Comparison of ENCODE assay signal across 1 cellular context in genomic region chr17:47305302-47305923, GRCh38.
TF ChIP-seq lines count a peak whose summit lies in the region.

No MANE protein-coding gene starts in this region.

TF ChIP-seq in K562, 482 proteins besides CTCF, POLR2A, EP300 and RAD21:
- peak; percentile 88 for TF ChIP-seq ZBTB1 (CRISPR knock-in tag; IDR thresholded peaks at IDR 0.05; ENCODE audit: borderline replicate concordance, low read depth)
- no peak for TF ChIP-seq RBM34 (IDR thresholded peaks at IDR 0.05; ENCODE audit: borderline replicate concordance, insufficient read depth, low read length)
- TF ChIP-seq, protein P1, sequence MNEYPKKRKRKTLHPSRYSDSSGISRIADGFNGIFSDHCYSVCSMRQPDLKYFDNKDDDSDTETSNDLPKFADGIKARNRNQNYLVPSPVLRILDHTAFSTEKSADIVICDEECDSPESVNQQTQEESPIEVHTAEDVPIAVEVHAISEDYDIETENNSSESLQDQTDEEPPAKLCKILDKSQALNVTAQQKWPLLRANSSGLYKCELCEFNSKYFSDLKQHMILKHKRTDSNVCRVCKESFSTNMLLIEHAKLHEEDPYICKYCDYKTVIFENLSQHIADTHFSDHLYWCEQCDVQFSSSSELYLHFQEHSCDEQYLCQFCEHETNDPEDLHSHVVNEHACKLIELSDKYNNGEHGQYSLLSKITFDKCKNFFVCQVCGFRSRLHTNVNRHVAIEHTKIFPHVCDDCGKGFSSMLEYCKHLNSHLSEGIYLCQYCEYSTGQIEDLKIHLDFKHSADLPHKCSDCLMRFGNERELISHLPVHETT (CRISPR knock-in tag; conservative IDR thresholded peaks at IDR 0.05 in 1 of 2, IDR thresholded peaks at IDR 0.05 in 1 of 2): no peak
- TF ChIP-seq ZBTB40 (IDR thresholded peaks at IDR 0.05): no peak
- no peak for TF ChIP-seq ZBTB40 (CRISPR knock-in tag; IDR thresholded peaks at IDR 0.05)
- TF ChIP-seq, protein P2, sequence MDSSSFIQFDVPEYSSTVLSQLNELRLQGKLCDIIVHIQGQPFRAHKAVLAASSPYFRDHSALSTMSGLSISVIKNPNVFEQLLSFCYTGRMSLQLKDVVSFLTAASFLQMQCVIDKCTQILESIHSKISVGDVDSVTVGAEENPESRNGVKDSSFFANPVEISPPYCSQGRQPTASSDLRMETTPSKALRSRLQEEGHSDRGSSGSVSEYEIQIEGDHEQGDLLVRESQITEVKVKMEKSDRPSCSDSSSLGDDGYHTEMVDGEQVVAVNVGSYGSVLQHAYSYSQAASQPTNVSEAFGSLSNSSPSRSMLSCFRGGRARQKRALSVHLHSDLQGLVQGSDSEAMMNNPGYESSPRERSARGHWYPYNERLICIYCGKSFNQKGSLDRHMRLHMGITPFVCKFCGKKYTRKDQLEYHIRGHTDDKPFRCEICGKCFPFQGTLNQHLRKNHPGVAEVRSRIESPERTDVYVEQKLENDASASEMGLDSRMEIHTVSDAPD (CRISPR knock-in tag; IDR thresholded peaks at IDR 0.05): 0 out of 2 replicates have a peak, but pooled peaks have one; percentile 61
- TF ChIP-seq CHD1 (IDR thresholded peaks at IDR 0.05; ENCODE audit: low read length): no peak
- no peak for TF ChIP-seq ZBED1 (IDR thresholded peaks at IDR 0.05)
- TF ChIP-seq ZNF830 (CRISPR knock-in tag; IDR thresholded peaks at IDR 0.05): no peak
- peak; percentile 34; the same call in 1 of the 2 replicates for TF ChIP-seq ZNF316 (IDR thresholded peaks at IDR 0.05)
- TF ChIP-seq C11orf30 (IDR thresholded peaks at IDR 0.05; ENCODE audit: low read depth): peak; percentile 42; the same call in 1 of the 2 replicates
